In genomic region chr6:18262812-18263560, GRCh38 we compare ENCODE assay signal across 8 cellular contexts. TPM values are rescaled to one million over a fixed set of nuclear protein-coding genes. Genes with fewer than 3 reads are reported as not detected.
DNase-seq lines count a peak whose midpoint lies in the region; ATAC-seq and TF ChIP-seq lines count a peak whose summit lies in the region.

No MANE protein-coding gene starts in this region.

- H3K4me3 ChIP-seq in left ventricle myocardium inferior (peak overlapping the region; percentile 89), adipocyte (ENCODE audit: low read length) (peak overlapping the region; percentile 97)

- peaks cover 54% of the 10 kb centered on the region for H3K4me1 ChIP-seq in left ventricle myocardium inferior
- H3K4me1 ChIP-seq in adipocyte (ENCODE audit: control insufficient read depth, insufficient read depth, low read length) = peaks cover 19% of the 10 kb centered on the region

- ATAC-seq in left cardiac atrium (no peak), HG02852 (IDR thresholded peaks at IDR 0.05; ENCODE audit: unreplicated experiment) (peak; percentile 55)

- H3K9me3 ChIP-seq in left ventricle myocardium inferior (replicated peaks) (no peaks in the 10 kb centered on the region), adipocyte (ENCODE audit: control insufficient read depth, low read length) (no peaks in the 10 kb centered on the region)

- TF ChIP-seq CTCF in left ventricle myocardium inferior (IDR thresholded peaks at IDR 0.05; ENCODE audit: borderline replicate concordance) = no peak

- peak overlapping the region; percentile 92 for H3K9ac ChIP-seq in adipocyte (ENCODE audit: low read length)

- no peak for DNase-seq in left ventricle myocardium inferior
- DNase-seq in left cardiac atrium = no peak
- peak; percentile 18 for DNase-seq in NCI-H748 treated with DMSO at 0.1 percent for 48 hours (lab: John Stamatoyannopoulos, UW)
- DNase-seq in adipocyte (ENCODE audit: low read depth) = peak; percentile 45
- DNase-seq in kidney glomerular epithelial cell (lab: John Stamatoyannopoulos, UW) = peak; percentile 53
- DNase-seq in stimulated activated CD4-positive, alpha-beta T cell treated with anti-CD3 and anti-CD28 coated beads, TNF-alpha, amount 100 ng/mL, for 48 hours (ENCODE audit: low read depth in 3 of 3) = peak in 2 of 3 donors; percentile 31 to 34
- no peak for DNase-seq in SIG-M5 treated with dmso at 0.1 percent for 504 hours (lab: John Stamatoyannopoulos, UW; ENCODE audit: unreplicated experiment)

- peak overlapping the region; percentile 95 for H3K27ac ChIP-seq in left ventricle myocardium inferior (replicated peaks)

- intact Hi-C loops in left ventricle myocardium inferior (cut with micrococcal nuclease) = no loop called here
- intact Hi-C loops in left cardiac atrium (cut with DNase I) = loop anchor here in 1 of 2 donors (5.0 kb wide), 1 partner anchor 46 kb away; no protein-coding TSS in a partner anchor

- no peaks in the 10 kb centered on the region for H3K36me3 ChIP-seq in left ventricle myocardium inferior
- peaks cover under 1% of the 10 kb centered on the region for H3K36me3 ChIP-seq in adipocyte (ENCODE audit: control insufficient read depth, insufficient read depth, low read length, severe bottlenecking)

- H3K27me3 ChIP-seq in left ventricle myocardium inferior (ENCODE audit: low read depth) (no peaks in the 10 kb centered on the region), adipocyte (replicated peaks; ENCODE audit: control insufficient read depth, insufficient read depth, low read length) (no peaks in the 10 kb centered on the region)

RNA-seq across cellular contexts. Expression of gene DEK, which starts 1.3 kb away (rescaled TPM):
- 54.0 TPM for total RNA-seq in left ventricle myocardium inferior
- 10 to 100 TPM; 72.9 to 87.2 TPM for total RNA-seq in left cardiac atrium

Comparison
In these comparisons a context has a peak if more than half of its experiments do, and no peak if none do; other contexts are left out.
1. DNase-seq: peak in NCI-H748 treated with DMSO at 0.1 percent for 48 hours (single experiment), adipocyte (single experiment), kidney glomerular epithelial cell (single experiment) and stimulated activated CD4-positive, alpha-beta T cell treated with anti-CD3 and anti-CD28 coated beads, TNF-alpha, amount 100 ng/mL, for 48 hours (2 of 3); none in left ventricle myocardium inferior (single experiment), left cardiac atrium (single experiment) and SIG-M5 treated with dmso at 0.1 percent for 504 hours (single experiment).